ENCODE assay signal across 18 cellular contexts in the genomic region with DNA sequence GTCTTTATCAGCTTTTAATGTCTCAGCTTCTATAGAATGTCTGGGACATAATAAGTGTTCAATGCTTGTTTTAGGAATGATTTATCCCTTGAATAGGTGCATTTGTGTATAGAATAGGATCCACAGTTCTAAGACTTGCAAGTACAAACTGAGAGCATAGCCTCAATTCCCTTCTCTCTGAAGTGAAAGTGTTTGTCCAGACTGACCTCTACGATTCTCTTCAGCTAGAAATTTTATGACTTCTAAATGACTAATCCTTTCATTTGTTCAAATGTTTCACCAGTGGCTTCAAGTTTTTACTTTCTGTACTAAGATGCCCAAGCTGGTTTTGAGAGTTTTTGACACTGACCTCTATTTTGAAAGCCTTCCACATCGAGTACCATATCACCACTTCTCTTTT.
A peak's percentile ranks its signal among the peaks of the same experiment; 100 is the strongest.
DNase-seq lines count a peak whose midpoint lies in the region; ATAC-seq lines count a peak whose summit lies in the region.
"Had no signal": no experiment of that assay in that cellular context is flagged by ENCODE, and none has a peak within 500 bp of the region (broad histone marks: within the 10 kb centered on the region; RNA-seq: fewer than 3 reads in every experiment).

No MANE protein-coding gene starts in this region.

- peak; percentile 12 for DNase-seq in AG20443 (ENCODE audit: low spot score)
- peak; percentile 4 for DNase-seq in HT-29 (ENCODE audit: low spot score)
- DNase-seq in amniotic epithelial cell (ENCODE audit: low read depth), result peak; percentile 8
- peak; percentile 3 for DNase-seq in glomerular visceral epithelial cell (ENCODE audit: extremely low spot score)
- DNase-seq in amygdala (lab: John Stamatoyannopoulos, UW), result no peak
- DNase-seq in SK-N-DZ (ENCODE audit: low spot score), result no peak
- DNase-seq in RKO (ENCODE audit: low spot score), result no peak
- DNase-seq: activated CD4-positive, alpha-beta T cell treated with anti-CD3 and anti-CD28 coated beads, Interleukin-2, amount 10 ng/mL, durations not matched to agents 24 days and 14 days; activated naive CD8-positive, alpha-beta T cell treated with anti-CD3 and anti-CD28 coated beads for 36 hours; CD4-positive, CD25-positive, alpha-beta regulatory T cell; cortex of kidney; NCI-H1105; NCI-H510A treated with DMSO at 0.1 percent for 48 hours; stimulated activated CD8-positive, alpha-beta memory T cell treated with anti-CD3 and anti-CD28 coated beads, Interleukin-4, amount 100 ng/mL, for 48 hours; substantia nigra; T-cell had no signal

- no peak for ATAC-seq in HG03457 (IDR thresholded peaks at IDR 0.05; ENCODE audit: unreplicated experiment)
- ATAC-seq: Right ventricle myocardium inferior, T-cell had no signal

Comparison
In these comparisons a context has a peak if more than half of its experiments do, and no peak if none do; other contexts are left out.
1. DNase-seq: peak in AG20443 (single experiment), HT-29 (single experiment), amniotic epithelial cell (single experiment) and glomerular visceral epithelial cell (single experiment); none in amygdala (0 of 56), SK-N-DZ (single experiment) and RKO (single experiment).